In genomic region chr16:61421111-61421510, GRCh38 we compare ENCODE assay signal across 25 cellular contexts.
"Had no signal": no experiment of that assay in that cellular context is flagged by ENCODE, and none has a peak within 500 bp of the region (broad histone marks: within the 10 kb centered on the region; RNA-seq: fewer than 3 reads in every experiment).

No MANE protein-coding gene starts in this region.

- H3K36me3 ChIP-seq: adrenal gland had no signal

- H3K9me3 ChIP-seq: adrenal gland had no signal

- H3K27me3 ChIP-seq: adrenal gland had no signal

- H3K4me1 ChIP-seq: adrenal gland had no signal

- ATAC-seq: activated T-helper 17 cell treated with anti-CD3 and anti-CD28 coated beads, Interleukin-2, amount 50 U/mL, for 72 hours; PC-3; T-cell had no signal

- DNase-seq: activated B cell treated with CpG ODN at 0.5 μM for 24 hours; activated CD4-positive, alpha-beta memory T cell treated with anti-CD3 and anti-CD28 coated beads for 36 hours; activated CD4-positive, alpha-beta T cell treated with anti-CD3 and anti-CD28 coated beads for 1 hour; activated CD4-positive, alpha-beta T cell treated with anti-CD3 and anti-CD28 coated beads, Interleukin-2, amount 10 ng/mL, durations not matched to agents 7 days and 5 days; activated gamma-delta T cell; activated naive CD4-positive, alpha-beta T cell treated with anti-CD3 and anti-CD28 coated beads for 36 hours; activated naive CD8-positive, alpha-beta T cell treated with anti-CD3 and anti-CD28 coated beads, Interleukin-2, amount 10 ng/mL, durations not matched to agents 7 days and 5 days; activated T-cell treated with anti-CD3 and anti-CD28 coated beads for 4 hours; activated T-cell treated with anti-CD3 and anti-CD28 coated beads, Interleukin-2, amount 50 U/mL, for 48 hours; adrenal gland; cerebellar nuclear complex; IMR-90; Kasumi-1; KBM-7; NCI-H1105 treated with DMSO at 0.1 percent for 48 hours; NCI-H1436 treated with DMSO at 0.1 percent for 48 hours; NCI-H187; NCI-H2107; NCI-H526; PC-3; SHP77; T-cell; T-helper 2 cell; T1000 had no signal

- H3K4me3 ChIP-seq: adrenal gland had no signal

- H3K27ac ChIP-seq: adrenal gland had no signal
